Comparison of ENCODE assay signal across 31 cellular contexts in genomic region chr2:217332392-217332791, GRCh38.
DNase-seq lines count a peak whose midpoint lies in the region; ATAC-seq and TF ChIP-seq lines count a peak whose summit lies in the region.
"Had no signal": no experiment of that assay in that cellular context is flagged by ENCODE, and none has a peak within 500 bp of the region (broad histone marks: within the 10 kb centered on the region; RNA-seq: fewer than 3 reads in every experiment).

No MANE protein-coding gene starts in this region.

- H3K4me2 ChIP-seq in mammary epithelial cell (ENCODE audit: insufficient read depth, low read depth, low read length) = no peak overlapping the region

- H3K27me3 Mint-ChIP-seq in endodermal cell (ENCODE audit: insufficient read depth) (peaks cover 12% of the 10 kb centered on the region), nephron progenitor cell (ENCODE audit: low read depth, poor library complexity) (peaks cover 3% of the 10 kb centered on the region)
- H3K27me3 Mint-ChIP-seq in stimulated activated naive CD8-positive, alpha-beta T cell treated with anti-CD3 and anti-CD28 coated beads, Interleukin-15, amount 100 ng/mL, for 72 hours = no peaks in the 10 kb centered on the region
- H3K27me3 Mint-ChIP-seq: CD4-positive, CD25-positive, alpha-beta regulatory T cell had no signal

- peak overlapping the region; percentile 93 to 94 for H3K27ac ChIP-seq in breast epithelium
- H3K27ac ChIP-seq in mammary epithelial cell (ENCODE audit: insufficient read depth, low read depth, low read length) = no peak overlapping the region
- H3K27ac ChIP-seq in endodermal cell (ENCODE audit: low read depth, low read length) = peak overlapping the region; percentile 4
- peak overlapping the region; percentile 18 for H3K27ac ChIP-seq in suprapubic skin
- H3K27ac ChIP-seq: brain microvascular endothelial cell, GM23248 had no signal

- H3K9ac ChIP-seq in mammary epithelial cell (ENCODE audit: insufficient read depth, low read length) = no peak overlapping the region
- H3K9ac ChIP-seq in endodermal cell (ENCODE audit: extremely low read depth, low read length, poor library complexity, severe bottlenecking) = no peak overlapping the region
- H3K9ac ChIP-seq: GM23248 had no signal

- no peaks in the 10 kb centered on the region for H3K36me3 Mint-ChIP-seq in endodermal cell (ENCODE audit: low read depth)
- H3K36me3 Mint-ChIP-seq in nephron progenitor cell (ENCODE audit: low read depth) = no peaks in the 10 kb centered on the region
- H3K36me3 Mint-ChIP-seq: CD4-positive, CD25-positive, alpha-beta regulatory T cell; IgD-negative memory B cell had no signal

- H3K4me3 ChIP-seq in breast epithelium (no peak overlapping the region), mammary epithelial cell (replicated peaks in 1 of 3; ENCODE audit: insufficient read depth in 1 of 3, low read depth in 2 of 3, low read length in 3 of 3) (no peak overlapping the region), endodermal cell (ENCODE audit: low read length) (no peak overlapping the region), suprapubic skin (no peak overlapping the region)
- H3K4me3 ChIP-seq: GM23248 had no signal

- H4K20me1 ChIP-seq in mammary epithelial cell (ENCODE audit: insufficient read depth, low read length) = no peaks in the 10 kb centered on the region

- H3K9me3 Mint-ChIP-seq in endodermal cell = no peaks in the 10 kb centered on the region
- H3K9me3 Mint-ChIP-seq in nephron progenitor cell = no peaks in the 10 kb centered on the region
- no peaks in the 10 kb centered on the region for H3K9me3 Mint-ChIP-seq in stimulated activated naive CD8-positive, alpha-beta T cell treated with anti-CD3 and anti-CD28 coated beads, Interleukin-15, amount 100 ng/mL, for 72 hours
- H3K9me3 Mint-ChIP-seq: activated B cell treated with CpG ODN at 0.5 μM for 24 hours; activated T-cell treated with anti-CD3 and anti-CD28 coated beads, Interleukin-2, amount 50 U/mL, for 72 hours; CD4-positive, CD25-positive, alpha-beta regulatory T cell; naive thymus-derived CD4-positive, alpha-beta T cell had no signal

- H3K79me2 ChIP-seq in mammary epithelial cell (ENCODE audit: insufficient read depth, low read length) = no peaks in the 10 kb centered on the region

- H3K27me3 ChIP-seq in breast epithelium (no peaks in the 10 kb centered on the region), mammary epithelial cell (ENCODE audit: insufficient read depth, low read length) (no peaks in the 10 kb centered on the region), endodermal cell (ENCODE audit: control insufficient read depth, insufficient read depth, low read length, poor library complexity, severe bottlenecking) (no peaks in the 10 kb centered on the region), suprapubic skin (no peaks in the 10 kb centered on the region)
- H3K27me3 ChIP-seq: brain microvascular endothelial cell had no signal

- CTCF ChIA-PET in mammary epithelial cell (lab: Charles Lee; ENCODE audit: low non-redundant PET) = interaction anchor here (0.6 kb wide), 1 partner anchor 422 kb away, joined by 4 read pairs; no protein-coding TSS in a partner anchor

- DNase-seq in breast epithelium (ENCODE audit: low spot score in 2 of 2) (no peak), mammary epithelial cell (no peak), endodermal cell (no peak), nephron progenitor cell (no peak), suprapubic skin (ENCODE audit: low spot score in 2 of 2) (no peak), dedifferentiated amniotic fluid mesenchymal stem cell (ENCODE audit: extremely low spot score) (no peak), SW480 (ENCODE audit: low spot score) (no peak)
- DNase-seq in stimulated activated naive CD8-positive, alpha-beta T cell treated with anti-CD3 and anti-CD28 coated beads, Interleukin-15, amount 100 ng/mL, for 72 hours = no peak
- DNase-seq: 8988T; activated B cell treated with CpG ODN at 0.5 μM for 24 hours; activated CD4-positive, alpha-beta T cell treated with anti-CD3 and anti-CD28 coated beads, Interleukin-2, amount 50 U/mL, for 1 hour; activated naive CD4-positive, alpha-beta T cell; activated T-cell treated with anti-CD3 and anti-CD28 coated beads, Interleukin-2, amount 50 U/mL, for 72 hours; brain microvascular endothelial cell; CD4-positive, CD25-positive, alpha-beta regulatory T cell; DMS 273 treated with DMSO at 0.1 percent for 48 hours; effector CD8-positive, alpha-beta T cell; EL; head of caudate nucleus; kidney glomerular epithelial cell; naive thymus-derived CD4-positive, alpha-beta T cell; NCI-H1092; NCI-H1694 treated with DMSO at 0.1 percent for 48 hours; NCI-H524 treated with DMSO at 0.1 percent for 48 hours; occipital lobe; SHP77 treated with DMSO at 0.1 percent for 48 hours; stimulated activated CD4-positive, alpha-beta T cell treated with anti-CD3 and anti-CD28 coated beads, Interleukin-4, amount 100 ng/mL, for 1 hour; T-helper 1 cell had no signal

- TF ChIP-seq EP300 in suprapubic skin (IDR thresholded peaks at IDR 0.05) = no peak

- intact Hi-C loops in breast epithelium (cut with DNase I; ENCODE audit: low total_unique reads) = no loop called here
- intact Hi-C loops in mammary epithelial cell (cut with micrococcal nuclease) = no loop called here

- H3K36me3 ChIP-seq in breast epithelium (no peaks in the 10 kb centered on the region), mammary epithelial cell (ENCODE audit: insufficient read depth, low read length) (no peaks in the 10 kb centered on the region), endodermal cell (ENCODE audit: control insufficient read depth, insufficient read depth, low read length) (no peaks in the 10 kb centered on the region), suprapubic skin (no peaks in the 10 kb centered on the region)
- H3K36me3 ChIP-seq: brain microvascular endothelial cell had no signal

- TF ChIP-seq POLR2A in breast epithelium (IDR thresholded peaks at IDR 0.05) (no peak), suprapubic skin (IDR thresholded peaks at IDR 0.05) (no peak)

- no peak for TF ChIP-seq CTCF in breast epithelium (IDR thresholded peaks at IDR 0.05)
- TF ChIP-seq CTCF in mammary epithelial cell (conservative IDR thresholded peaks at IDR 0.05 in 1 of 2, IDR thresholded peaks at IDR 0.05 in 1 of 2; ENCODE audit: extremely low read depth in 1 of 2, insufficient read depth in 1 of 2, low read depth in 1 of 2, low read length in 2 of 2) = no peak
- no peak for TF ChIP-seq CTCF in endodermal cell (conservative IDR thresholded peaks at IDR 0.05)
- TF ChIP-seq CTCF in nephron progenitor cell (IDR thresholded peaks at IDR 0.05) = no peak
- TF ChIP-seq CTCF in suprapubic skin (IDR thresholded peaks at IDR 0.05) = no peak

- H3K27ac Mint-ChIP-seq in endodermal cell = no peak overlapping the region
- H3K27ac Mint-ChIP-seq in nephron progenitor cell = peak overlapping the region; percentile 98
- no peak overlapping the region for H3K27ac Mint-ChIP-seq in stimulated activated naive CD8-positive, alpha-beta T cell treated with anti-CD3 and anti-CD28 coated beads, Interleukin-15, amount 100 ng/mL, for 72 hours
- H3K27ac Mint-ChIP-seq: activated B cell treated with CpG ODN at 0.5 μM for 24 hours; activated T-cell treated with anti-CD3 and anti-CD28 coated beads, Interleukin-2, amount 50 U/mL, for 72 hours; CD4-positive, CD25-positive, alpha-beta regulatory T cell; memory B cell; naive thymus-derived CD4-positive, alpha-beta T cell had no signal

- dilution Hi-C loops in mammary epithelial cell (cut with HindIII; ENCODE audit: low sequenced_read_pairs) = no loop called here

- ATAC-seq in stimulated activated naive CD8-positive, alpha-beta T cell treated with anti-CD3 and anti-CD28 coated beads, Interleukin-15, amount 100 ng/mL, for 72 hours = no peak
- ATAC-seq: activated T-cell treated with anti-CD3 and anti-CD28 coated beads, Interleukin-2, amount 50 U/mL, for 72 hours; naive thymus-derived CD4-positive, alpha-beta T cell had no signal

- no peaks in the 10 kb centered on the region for H3K9me3 ChIP-seq in breast epithelium
- H3K9me3 ChIP-seq in mammary epithelial cell (replicated peaks; ENCODE audit: insufficient read depth, low read length) = no peaks in the 10 kb centered on the region
- no peaks in the 10 kb centered on the region for H3K9me3 ChIP-seq in endodermal cell (ENCODE audit: control insufficient read depth, low read length)
- no peaks in the 10 kb centered on the region for H3K9me3 ChIP-seq in suprapubic skin

- H3K4me1 ChIP-seq in breast epithelium = peaks cover 0 to 7% of the 10 kb centered on the region in 2 donors
- peaks cover 32% of the 10 kb centered on the region for H3K4me1 ChIP-seq in mammary epithelial cell (ENCODE audit: insufficient read depth, low read length)
- peaks cover 8% of the 10 kb centered on the region for H3K4me1 ChIP-seq in endodermal cell (ENCODE audit: control insufficient read depth, insufficient read depth, low read length)
- H3K4me1 ChIP-seq in suprapubic skin = peaks cover 8% of the 10 kb centered on the region

- H2AFZ ChIP-seq in mammary epithelial cell (ENCODE audit: low read depth, low read length) = no peak overlapping the region

- H3K4me3 Mint-ChIP-seq in endodermal cell (no peak overlapping the region), nephron progenitor cell (no peak overlapping the region)
- H3K4me3 Mint-ChIP-seq in stimulated activated naive CD8-positive, alpha-beta T cell treated with anti-CD3 and anti-CD28 coated beads, Interleukin-15, amount 100 ng/mL, for 72 hours = no peak overlapping the region
- H3K4me3 Mint-ChIP-seq: activated B cell treated with CpG ODN at 0.5 μM for 24 hours; activated T-cell treated with anti-CD3 and anti-CD28 coated beads, Interleukin-2, amount 50 U/mL, for 72 hours; CD4-positive, CD25-positive, alpha-beta regulatory T cell; IgD-negative memory B cell; memory B cell; naive thymus-derived CD4-positive, alpha-beta T cell had no signal

- WGBS in mammary epithelial cell (ENCODE audit: low coverage, missing lambda C conversion rate) = 92% methylated on average over 2 of the region's 2 CpGs
- 94% methylated on average over 2 of the region's 2 CpGs; no CpG with 5 or more reads in 1 of the 2 experiments for WGBS in endodermal cell (ENCODE audit: insufficient coverage in 1 of 2, insufficient read length in 1 of 2), 2 experiments
- 100% methylated on average over 2 of the region's 2 CpGs for WGBS in suprapubic skin

- H3K4me1 Mint-ChIP-seq in endodermal cell (peaks cover 36% of the 10 kb centered on the region), nephron progenitor cell (peaks cover 77% of the 10 kb centered on the region)
- no peaks in the 10 kb centered on the region for H3K4me1 Mint-ChIP-seq in stimulated activated naive CD8-positive, alpha-beta T cell treated with anti-CD3 and anti-CD28 coated beads, Interleukin-15, amount 100 ng/mL, for 72 hours
- H3K4me1 Mint-ChIP-seq: activated B cell treated with CpG ODN at 0.5 μM for 24 hours; CD4-positive, CD25-positive, alpha-beta regulatory T cell; IgD-negative memory B cell; memory B cell had no signal

- in situ Hi-C loops in mammary epithelial cell (cut with MboI; ENCODE audit: low sequenced_read_pairs in 2 of 2) = loop anchor here in 1 of 2 donors (25.0 kb wide), 1 partner anchor 380 kb away; no protein-coding TSS in a partner anchor

- BruUV-seq in mammary epithelial cell (replicated peaks; lab: Mats Ljungman, UMichigan) = no TSS peak
